Comparison of ENCODE assay signal across 13 cellular contexts in genomic region chr14:81137316-81137715, GRCh38.
DNase-seq lines count a peak whose midpoint lies in the region; ATAC-seq and TF ChIP-seq lines count a peak whose summit lies in the region.
"Had no signal": no experiment of that assay in that cellular context is flagged by ENCODE, and none has a peak within 500 bp of the region (broad histone marks: within the 10 kb centered on the region; RNA-seq: fewer than 3 reads in every experiment).

No MANE protein-coding gene starts in this region.

- no peaks in the 10 kb centered on the region for H4K20me1 ChIP-seq in mammary epithelial cell (ENCODE audit: insufficient read depth, low read length)

- H3K9ac ChIP-seq in mammary epithelial cell (ENCODE audit: insufficient read depth, low read length) (no peak overlapping the region), mesenchymal stem cell (ENCODE audit: low read length) (no peak overlapping the region)

- H2BK120ac ChIP-seq in mesenchymal stem cell (ENCODE audit: low read depth, low read length): no peak overlapping the region

- H3K4me1 Mint-ChIP-seq in CD8-positive, alpha-beta T cell (ENCODE audit: low read depth): no peaks in the 10 kb centered on the region
- H3K4me1 Mint-ChIP-seq: activated naive CD8-positive, alpha-beta T cell treated with anti-CD3 and anti-CD28 coated beads for 36 hours; naive B cell had no signal

- DNase-seq in BE2C (peak; percentile 75), LHCN-M2 (ENCODE audit: low read depth) (peak; percentile 97), mammary epithelial cell (peak; percentile 74), mesenchymal stem cell (peak; percentile 38), omental fat pad (ENCODE audit: low spot score) (no peak), NCI-H524 treated with DMSO at 0.1 percent for 48 hours (lab: John Stamatoyannopoulos, UW) (no peak)
- DNase-seq in NK-92 treated with Interleukin-12 subunit alpha and Interleukin-12 subunit beta, amount 100 ng/mL, for 24 hours (lab: John Stamatoyannopoulos, UW): no peak
- DNase-seq in CD8-positive, alpha-beta T cell: no peak
- DNase-seq: activated naive CD8-positive, alpha-beta T cell treated with anti-CD3 and anti-CD28 coated beads for 36 hours; effector CD8-positive, alpha-beta T cell; naive B cell; NCI-H1092; small intestine had no signal

- H3K14ac ChIP-seq in mesenchymal stem cell (ENCODE audit: low read length in 2 of 2): no peak overlapping the region

- ATAC-seq in omental fat pad (ENCODE audit: low FRiP score): no peak
- ATAC-seq in CD8-positive, alpha-beta T cell: no peak

- BruUV-seq in mammary epithelial cell (replicated peaks; lab: Mats Ljungman, UMichigan): no TSS peak

- no peaks in the 10 kb centered on the region for H3K79me1 ChIP-seq in mesenchymal stem cell (replicated peaks; ENCODE audit: low read length, poor library complexity, severe bottlenecking)

- H3K4me2 ChIP-seq in mammary epithelial cell (ENCODE audit: insufficient read depth, low read depth, low read length) (no peak overlapping the region), mesenchymal stem cell (ENCODE audit: low read length, poor library complexity, severe bottlenecking) (no peak overlapping the region)

- no peak overlapping the region for H3K4me3 Mint-ChIP-seq in CD8-positive, alpha-beta T cell
- H3K4me3 Mint-ChIP-seq: activated naive CD8-positive, alpha-beta T cell treated with anti-CD3 and anti-CD28 coated beads for 36 hours; naive B cell had no signal

- intact Hi-C loops in mammary epithelial cell (cut with micrococcal nuclease): no loop called here
- intact Hi-C loops in CD8-positive, alpha-beta T cell (cut with DNase I, micrococcal nuclease): no loop called here

- H3K79me2 ChIP-seq in mammary epithelial cell (ENCODE audit: insufficient read depth, low read length): no peaks in the 10 kb centered on the region

- no peak overlapping the region for H3K27ac Mint-ChIP-seq in CD8-positive, alpha-beta T cell
- H3K27ac Mint-ChIP-seq: activated naive CD8-positive, alpha-beta T cell treated with anti-CD3 and anti-CD28 coated beads for 36 hours; naive B cell had no signal

- H3K36me3 ChIP-seq in BE2C (no peaks in the 10 kb centered on the region), mammary epithelial cell (ENCODE audit: insufficient read depth, low read length) (no peaks in the 10 kb centered on the region), mesenchymal stem cell (ENCODE audit: control insufficient read depth in 1 of 2, insufficient read depth in 2 of 2, low read depth in 1 of 2, low read length in 2 of 2) (no peaks in the 10 kb centered on the region)
- no peaks in the 10 kb centered on the region for H3K36me3 ChIP-seq in CD8-positive, alpha-beta T cell (ENCODE audit: insufficient read depth, low read length)

- H3K9me3 ChIP-seq in BE2C (no peaks in the 10 kb centered on the region), mammary epithelial cell (replicated peaks; ENCODE audit: insufficient read depth, low read length) (no peaks in the 10 kb centered on the region), mesenchymal stem cell (ENCODE audit: control insufficient read depth, low read length) (no peaks in the 10 kb centered on the region)
- no peaks in the 10 kb centered on the region for H3K9me3 ChIP-seq in CD8-positive, alpha-beta T cell (ENCODE audit: low read length)

- H3K4me1 ChIP-seq in BE2C (peaks cover 9% of the 10 kb centered on the region), mammary epithelial cell (ENCODE audit: insufficient read depth, low read length) (no peaks in the 10 kb centered on the region), mesenchymal stem cell (ENCODE audit: control insufficient read depth, insufficient read depth, low read depth, low read length) (peaks cover 3% of the 10 kb centered on the region)
- no peaks in the 10 kb centered on the region for H3K4me1 ChIP-seq in CD8-positive, alpha-beta T cell (ENCODE audit: insufficient read depth, low read length)

- no peak overlapping the region for H4K8ac ChIP-seq in mesenchymal stem cell (ENCODE audit: low read length)

- no peak overlapping the region for H2BK15ac ChIP-seq in mesenchymal stem cell (ENCODE audit: low read depth, poor library complexity, severe bottlenecking)

- CTCF ChIA-PET in mammary epithelial cell (lab: Charles Lee; ENCODE audit: low non-redundant PET): interaction anchor here (0.5 kb wide), 2 partner anchors 27 to 502 kb away, joined by 3 read pairs; no protein-coding TSS in a partner anchor
- CTCF ChIA-PET in CD8-positive, alpha-beta T cell (lab: Charles Lee): no interaction called here

- H3K4ac ChIP-seq in mesenchymal stem cell (ENCODE audit: low read depth in 1 of 2, low read length in 2 of 2): no peak overlapping the region

- in situ Hi-C loops in mammary epithelial cell (cut with MboI; ENCODE audit: low sequenced_read_pairs in 2 of 2): no loop called here

- H2AK5ac ChIP-seq in mesenchymal stem cell (ENCODE audit: low read length, severe bottlenecking): no peak overlapping the region

- TF ChIP-seq CTCF in BE2C (IDR thresholded peaks at IDR 0.05; ENCODE audit: low read depth, low read length): no peak
- TF ChIP-seq CTCF in mammary epithelial cell (conservative IDR thresholded peaks at IDR 0.05 in 1 of 2, IDR thresholded peaks at IDR 0.05 in 1 of 2; ENCODE audit: extremely low read depth in 1 of 2, insufficient read depth in 1 of 2, low read depth in 1 of 2, low read length in 2 of 2): no peak
- TF ChIP-seq CTCF in omental fat pad (IDR thresholded peaks at IDR 0.05): no peak
- TF ChIP-seq CTCF in CD8-positive, alpha-beta T cell (IDR thresholded peaks at IDR 0.05): no peak

- dilution Hi-C loops in mammary epithelial cell (cut with HindIII; ENCODE audit: low sequenced_read_pairs): no loop called here

- no peak overlapping the region for H3K4me3 ChIP-seq in BE2C (ENCODE audit: low read depth, low read length)
- H3K4me3 ChIP-seq in mammary epithelial cell (replicated peaks in 1 of 3; ENCODE audit: insufficient read depth in 1 of 3, low read depth in 2 of 3, low read length in 3 of 3): no peak overlapping the region
- no peak overlapping the region for H3K4me3 ChIP-seq in mesenchymal stem cell (ENCODE audit: insufficient read depth in 1 of 2, low read depth in 1 of 2, low read length in 2 of 2)
- H3K4me3 ChIP-seq in CD8-positive, alpha-beta T cell (ENCODE audit: low read depth, low read length): no peak overlapping the region

- POLR2A ChIA-PET in CD8-positive, alpha-beta T cell (lab: Charles Lee): no interaction called here

- peak overlapping the region; percentile 35 for H4K91ac ChIP-seq in mesenchymal stem cell (ENCODE audit: low read length)

- no peak overlapping the region for H2BK12ac ChIP-seq in mesenchymal stem cell (ENCODE audit: low read length in 2 of 2)

- H3K27ac ChIP-seq in mammary epithelial cell (ENCODE audit: insufficient read depth, low read depth, low read length) (no peak overlapping the region), mesenchymal stem cell (ENCODE audit: low read length, poor library complexity, severe bottlenecking) (no peak overlapping the region)
- no peak overlapping the region for H3K27ac ChIP-seq in CD8-positive, alpha-beta T cell (ENCODE audit: low read depth, low read length)

- H3K18ac ChIP-seq in mesenchymal stem cell (ENCODE audit: low read depth in 1 of 2, low read length in 2 of 2): no peak overlapping the region

- H2BK5ac ChIP-seq in mesenchymal stem cell (ENCODE audit: low read depth, low read length, poor library complexity, severe bottlenecking): no peak overlapping the region

- no peaks in the 10 kb centered on the region for H3K9me3 Mint-ChIP-seq in CD8-positive, alpha-beta T cell
- H3K9me3 Mint-ChIP-seq: activated naive CD8-positive, alpha-beta T cell treated with anti-CD3 and anti-CD28 coated beads for 36 hours had no signal

- H2AFZ ChIP-seq in mammary epithelial cell (ENCODE audit: low read depth, low read length) (no peak overlapping the region), mesenchymal stem cell (ENCODE audit: low read depth, low read length) (no peak overlapping the region)

- no peaks in the 10 kb centered on the region for H3K36me3 Mint-ChIP-seq in CD8-positive, alpha-beta T cell
- H3K36me3 Mint-ChIP-seq: activated naive CD8-positive, alpha-beta T cell treated with anti-CD3 and anti-CD28 coated beads for 36 hours; naive B cell had no signal

- no peaks in the 10 kb centered on the region for H3K27me3 Mint-ChIP-seq in CD8-positive, alpha-beta T cell (ENCODE audit: low read depth)
- H3K27me3 Mint-ChIP-seq: activated naive CD8-positive, alpha-beta T cell treated with anti-CD3 and anti-CD28 coated beads for 36 hours; naive B cell had no signal

- H3K23ac ChIP-seq in mesenchymal stem cell (ENCODE audit: low read length in 2 of 2): no peak overlapping the region

- 50% methylated on average over 2 of the region's 2 CpGs for WGBS in mammary epithelial cell (ENCODE audit: low coverage, missing lambda C conversion rate)
- 75% methylated on average over 1 of the region's 2 CpGs for WGBS in mesenchymal stem cell

- H3K27me3 ChIP-seq in BE2C: no peaks in the 10 kb centered on the region
- no peaks in the 10 kb centered on the region for H3K27me3 ChIP-seq in mammary epithelial cell (ENCODE audit: insufficient read depth, low read length)
- no peaks in the 10 kb centered on the region for H3K27me3 ChIP-seq in mesenchymal stem cell (ENCODE audit: control insufficient read depth in 1 of 2, insufficient read depth in 1 of 2, low read length in 2 of 2)
- H3K27me3 ChIP-seq in CD8-positive, alpha-beta T cell (ENCODE audit: insufficient read depth, low read length): no peaks in the 10 kb centered on the region

Comparison
In these comparisons a context has a peak if more than half of its experiments do, and no peak if none do; other contexts are left out.
1. DNase-seq: peak in BE2C (single experiment), LHCN-M2 (single experiment), mammary epithelial cell (single experiment) and mesenchymal stem cell (single experiment); none in NK-92 treated with Interleukin-12 subunit alpha and Interleukin-12 subunit beta, amount 100 ng/mL, for 24 hours (single experiment), omental fat pad (single experiment), NCI-H524 treated with DMSO at 0.1 percent for 48 hours (single experiment) and CD8-positive, alpha-beta T cell (0 of 7).